In genomic region chr2:132559326-132559725, GRCh38 we compare ENCODE assay signal across 37 cellular contexts.
"Had no signal": no experiment of that assay in that cellular context is flagged by ENCODE, and none has a peak within 500 bp of the region (broad histone marks: within the 10 kb centered on the region; RNA-seq: fewer than 3 reads in every experiment).

No MANE protein-coding gene starts in this region.

- H3K27me3 Mint-ChIP-seq: activated B cell treated with CpG ODN at 0.5 μM for 24 hours; activated CD4-positive, alpha-beta memory T cell treated with anti-CD3 and anti-CD28 coated beads for 36 hours; activated CD4-positive, alpha-beta T cell treated with anti-CD3 and anti-CD28 coated beads, Interleukin-2, amount 10 ng/mL, durations not matched to agents 24 days and 14 days; activated CD8-positive, alpha-beta T cell treated with anti-CD3 and anti-CD28 coated beads for 36 hours; activated naive CD8-positive, alpha-beta T cell treated with anti-CD3 and anti-CD28 coated beads for 36 hours; activated T-helper 17 cell treated with anti-CD3 and anti-CD28 coated beads, Interleukin-2, amount 50 U/mL, for 72 hours had no signal

- H3K36me3 ChIP-seq: adrenal gland, brain microvascular endothelial cell, breast epithelium had no signal

- H3K27ac Mint-ChIP-seq: activated B cell treated with CpG ODN at 0.5 μM for 24 hours; activated CD4-positive, alpha-beta memory T cell treated with anti-CD3 and anti-CD28 coated beads for 36 hours; activated CD4-positive, alpha-beta T cell treated with anti-CD3 and anti-CD28 coated beads, Interleukin-2, amount 10 ng/mL, durations not matched to agents 24 days and 14 days; activated CD8-positive, alpha-beta T cell treated with anti-CD3 and anti-CD28 coated beads for 36 hours; activated naive CD4-positive, alpha-beta T cell treated with anti-CD3 and anti-CD28 coated beads for 36 hours; activated naive CD4-positive, alpha-beta T cell treated with anti-CD3 and anti-CD28 coated beads, Interleukin-2, amount 50 U/mL, for 72 hours; activated naive CD8-positive, alpha-beta T cell treated with anti-CD3 and anti-CD28 coated beads for 36 hours; activated T-cell treated with anti-CD3 and anti-CD28 coated beads, Interleukin-2, amount 50 U/mL, for 72 hours; activated T-helper 1 cell treated with anti-CD3 and anti-CD28 coated beads, Interleukin-12 subunit alpha, Interleukin-12 subunit beta, Interleukin-2, Interleukin-4 antibody, amounts not matched to agents 30 ng/mL and 10 ng/mL and 1 ng/mL, durations not matched to agents 14 hours and 24 hours and 36 hours; activated T-helper 17 cell treated with anti-CD3 and anti-CD28 coated beads, Interleukin-2, amount 50 U/mL, for 72 hours; T-helper 1 cell treated with Interleukin-12 subunit alpha and Interleukin-12 subunit beta and Interleukin-4 antibody, amounts not matched to agents 30 μg/mL and 1 μg/mL, for 36 hours; T-helper 2 cell treated with Interferon-gamma antibody and Interleukin-4, amounts not matched to agents 5 μg/mL and 100 μg/mL, for 36 hours had no signal

- DNase-seq: activated B cell treated with CpG ODN at 0.5 μM for 24 hours; activated CD4-positive, alpha-beta memory T cell treated with anti-CD3 and anti-CD28 coated beads for 36 hours; activated CD4-positive, alpha-beta T cell treated with anti-CD3 and anti-CD28 coated beads for 4 hours; activated CD4-positive, alpha-beta T cell treated with anti-CD3 and anti-CD28 coated beads, Interleukin-2, amount 10 ng/mL, durations not matched to agents 24 days and 14 days; activated CD4-positive, alpha-beta T cell treated with anti-CD3 and anti-CD28 coated beads, Interleukin-2, amount 50 U/mL, for 1 hour; activated CD4-positive, alpha-beta T cell treated with anti-CD3 and anti-CD28 coated beads, Interleukin-2, amount 50 U/mL, for 4 hours; activated CD4-positive, CD25-positive, alpha-beta regulatory T cell treated with anti-CD3 and anti-CD28 coated beads, Interleukin-2, amount 50 U/mL, for 72 hours; activated CD8-positive, alpha-beta memory T cell treated with anti-CD3 and anti-CD28 coated beads, Interleukin-2, amount 50 U/mL, for 4 hours; activated CD8-positive, alpha-beta T cell treated with anti-CD3 and anti-CD28 coated beads for 36 hours; activated effector memory CD4-positive, alpha-beta T cell treated with anti-CD3 and anti-CD28 coated beads, Interleukin-2, amount 50 U/mL, for 16 hours; activated gamma-delta T cell treated with Interleukin-2 at 50 U/mL for 16 hours; activated naive CD4-positive, alpha-beta T cell; activated naive CD4-positive, alpha-beta T cell treated with anti-CD3 and anti-CD28 coated beads for 36 hours; activated naive CD4-positive, alpha-beta T cell treated with anti-CD3 and anti-CD28 coated beads, Interleukin-2, amount 50 U/mL, for 16 hours; activated naive CD8-positive, alpha-beta T cell treated with anti-CD3 and anti-CD28 coated beads for 36 hours; activated T-cell treated with anti-CD3 and anti-CD28 coated beads for 4 hours; activated T-cell treated with anti-CD3 and anti-CD28 coated beads, Interleukin-2, amount 50 U/mL, for 1 hour; activated T-cell treated with anti-CD3 and anti-CD28 coated beads, Interleukin-2, amount 50 U/mL, for 4 hours; activated T-cell treated with anti-CD3 and anti-CD28 coated beads, Interleukin-2, amount 50 U/mL, for 72 hours; adrenal gland; amniotic stem cell; aorta; body of pancreas; brain microvascular endothelial cell; central memory CD4-positive, alpha-beta T cell; T-helper 1 cell; T-helper 2 cell; T-helper 9 cell had no signal

- H3K4me1 Mint-ChIP-seq: activated B cell treated with CpG ODN at 0.5 μM for 24 hours; activated CD4-positive, alpha-beta T cell treated with anti-CD3 and anti-CD28 coated beads, Interleukin-2, amount 10 ng/mL, durations not matched to agents 24 days and 14 days; activated naive CD8-positive, alpha-beta T cell treated with anti-CD3 and anti-CD28 coated beads for 36 hours; activated T-helper 17 cell treated with anti-CD3 and anti-CD28 coated beads, Interleukin-2, amount 50 U/mL, for 72 hours had no signal

- H3K27ac ChIP-seq: adrenal gland, body of pancreas, brain microvascular endothelial cell, breast epithelium, VCaP had no signal

- ATAC-seq: activated CD8-positive, alpha-beta T cell treated with anti-CD3 and anti-CD28 coated beads for 36 hours; activated naive CD4-positive, alpha-beta T cell treated with anti-CD3 and anti-CD28 coated beads, Interleukin-2, amount 50 U/mL, for 72 hours; activated T-cell treated with anti-CD3 and anti-CD28 coated beads, Interleukin-2, amount 50 U/mL, for 4 hours; activated T-cell treated with anti-CD3 and anti-CD28 coated beads, Interleukin-2, amount 50 U/mL, for 72 hours; activated T-helper 17 cell treated with anti-CD3 and anti-CD28 coated beads, Interleukin-2, amount 50 U/mL, for 72 hours; body of pancreas had no signal

- FAIRE-seq: astrocyte, TTC549 had no signal

- H3K36me3 Mint-ChIP-seq: activated CD4-positive, alpha-beta memory T cell treated with anti-CD3 and anti-CD28 coated beads for 36 hours; activated naive CD4-positive, alpha-beta T cell treated with anti-CD3 and anti-CD28 coated beads, Interleukin-2, amount 50 U/mL, for 72 hours; activated naive CD8-positive, alpha-beta T cell treated with anti-CD3 and anti-CD28 coated beads for 36 hours had no signal

- H3K4me3 ChIP-seq: adrenal gland, body of pancreas, breast epithelium had no signal

- H3K9me3 Mint-ChIP-seq: activated B cell treated with CpG ODN at 0.5 μM for 24 hours; activated CD4-positive, alpha-beta memory T cell treated with anti-CD3 and anti-CD28 coated beads for 36 hours; activated CD4-positive, alpha-beta T cell treated with anti-CD3 and anti-CD28 coated beads, Interleukin-2, amount 10 ng/mL, durations not matched to agents 24 days and 14 days; activated CD8-positive, alpha-beta T cell treated with anti-CD3 and anti-CD28 coated beads for 36 hours; activated naive CD8-positive, alpha-beta T cell treated with anti-CD3 and anti-CD28 coated beads for 36 hours; T-helper 1 cell treated with Interleukin-12 subunit alpha and Interleukin-12 subunit beta and Interleukin-4 antibody, amounts not matched to agents 30 μg/mL and 1 μg/mL, for 36 hours had no signal

- H3K4me3 Mint-ChIP-seq: activated B cell treated with CpG ODN at 0.5 μM for 24 hours; activated CD4-positive, alpha-beta memory T cell treated with anti-CD3 and anti-CD28 coated beads for 36 hours; activated CD4-positive, alpha-beta T cell treated with anti-CD3 and anti-CD28 coated beads, Interleukin-2, amount 10 ng/mL, durations not matched to agents 24 days and 14 days; activated CD8-positive, alpha-beta T cell treated with anti-CD3 and anti-CD28 coated beads for 36 hours; activated naive CD4-positive, alpha-beta T cell treated with anti-CD3 and anti-CD28 coated beads for 36 hours; activated naive CD8-positive, alpha-beta T cell treated with anti-CD3 and anti-CD28 coated beads for 36 hours; activated T-cell treated with anti-CD3 and anti-CD28 coated beads, Interleukin-2, amount 50 U/mL, for 4 hours; activated T-cell treated with anti-CD3 and anti-CD28 coated beads, Interleukin-2, amount 50 U/mL, for 72 hours; activated T-helper 1 cell treated with anti-CD3 and anti-CD28 coated beads, Interleukin-12 subunit alpha, Interleukin-12 subunit beta, Interleukin-2, Interleukin-4 antibody, amounts not matched to agents 30 ng/mL and 10 ng/mL and 1 ng/mL, durations not matched to agents 14 hours and 24 hours and 36 hours; activated T-helper 17 cell treated with anti-CD3 and anti-CD28 coated beads, Interleukin-2, amount 50 U/mL, for 72 hours; T-helper 1 cell treated with Interleukin-12 subunit alpha and Interleukin-12 subunit beta and Interleukin-4 antibody, amounts not matched to agents 30 μg/mL and 1 μg/mL, for 36 hours; T-helper 2 cell treated with Interferon-gamma antibody and Interleukin-4, amounts not matched to agents 5 μg/mL and 100 μg/mL, for 36 hours had no signal

- H3K27me3 ChIP-seq: adrenal gland, body of pancreas, brain microvascular endothelial cell, breast epithelium had no signal

- H3K4me1 ChIP-seq: adrenal gland, breast epithelium had no signal

- H3K9me3 ChIP-seq: adrenal gland, body of pancreas, breast epithelium had no signal
